ENCODE assay signal across 1 cellular context in the genomic region with DNA sequence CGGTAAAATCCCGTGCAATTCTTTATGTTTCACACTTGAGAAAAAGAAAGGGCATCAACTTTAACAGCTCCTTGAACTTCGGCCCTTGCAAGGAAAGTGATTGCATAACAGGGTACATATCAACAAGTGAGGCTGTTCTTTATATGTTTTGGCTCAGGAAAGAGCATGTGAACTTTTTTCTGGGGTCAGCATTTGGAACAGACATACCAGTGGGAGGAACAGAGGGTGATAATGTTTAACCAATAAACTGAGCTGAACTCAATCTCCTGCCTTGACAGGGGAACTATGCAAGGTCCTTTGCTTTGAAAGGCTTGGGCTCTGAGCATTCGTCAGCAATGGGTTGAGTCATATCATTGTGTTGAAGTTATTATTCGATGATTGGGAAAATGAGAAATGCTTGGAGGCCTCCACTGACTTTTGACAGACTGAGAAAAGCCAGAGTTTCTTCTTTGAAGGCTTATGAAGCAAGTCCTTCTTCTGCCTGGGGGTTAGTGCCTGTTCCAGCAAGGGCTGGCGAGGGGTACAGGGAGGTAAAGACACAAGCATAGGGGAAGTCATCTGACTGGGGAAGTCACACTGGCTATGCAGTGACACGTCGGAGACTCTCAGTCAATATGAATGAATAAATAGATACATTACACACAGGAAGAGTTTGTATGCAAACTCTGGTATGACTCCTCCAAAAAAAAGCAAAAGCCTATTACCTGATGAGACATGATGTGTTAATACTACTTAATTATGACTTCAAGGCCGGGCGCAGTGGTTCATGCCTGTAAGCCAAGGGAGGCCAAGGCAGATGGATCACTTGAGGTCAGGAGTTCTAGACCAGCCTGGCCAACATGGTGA.
TF ChIP-seq lines count a peak whose summit lies in the region.

No MANE protein-coding gene starts in this region.

TF ChIP-seq in HepG2, 621 proteins besides CTCF, POLR2A, EP300 and RAD21 (continued from another document and continues in another):
- TF ChIP-seq ZUFSP (CRISPR knock-in tag; IDR thresholded peaks at IDR 0.05; ENCODE audit: borderline replicate concordance) (no peak), MXD4 (CRISPR knock-in tag; IDR thresholded peaks at IDR 0.05) (peak; percentile 34; the same call in 1 of the 2 replicates), ZNF30 (CRISPR knock-in tag; IDR thresholded peaks at IDR 0.05) (no peak), MAZ (IDR thresholded peaks at IDR 0.05; ENCODE audit: borderline replicate concordance, low read depth, low read length) (no peak), MAZ (CRISPR knock-in tag; IDR thresholded peaks at IDR 0.05; ENCODE audit: low read depth) (no peak), ZNF530 (CRISPR knock-in tag; IDR thresholded peaks at IDR 0.05; ENCODE audit: low read depth) (no peak), ETS1 (CRISPR knock-in tag; IDR thresholded peaks at IDR 0.05) (no peak), ZNF230 (CRISPR knock-in tag; IDR thresholded peaks at IDR 0.05) (no peak), HMG20A (CRISPR knock-in tag; IDR thresholded peaks at IDR 0.05; ENCODE audit: borderline replicate concordance) (peak; percentile 93; the same call in 1 of the 2 replicates), ZNF224 (CRISPR knock-in tag; IDR thresholded peaks at IDR 0.05) (no peak), ZNF17 (CRISPR knock-in tag; IDR thresholded peaks at IDR 0.05) (no peak), HNRNPLL (IDR thresholded peaks at IDR 0.05; ENCODE audit: low read depth, low read length, poor library complexity, severe bottlenecking) (no peak), UBTF (CRISPR knock-in tag; IDR thresholded peaks at IDR 0.05) (no peak), ZNF225 (CRISPR knock-in tag; IDR thresholded peaks at IDR 0.05) (no peak), ZNF326 (CRISPR knock-in tag; IDR thresholded peaks at IDR 0.05; ENCODE audit: borderline replicate concordance) (no peak), YEATS4 (CRISPR knock-in tag; IDR thresholded peaks at IDR 0.05; ENCODE audit: borderline replicate concordance) (peak; percentile 82; the same call in 1 of the 2 replicates), TMF1 (CRISPR knock-in tag; IDR thresholded peaks at IDR 0.05; ENCODE audit: low read depth) (peak; percentile 68; the same call in 1 of the 2 replicates), ZNF264 (CRISPR knock-in tag; IDR thresholded peaks at IDR 0.05) (peak; percentile 93), NR2F6 (IDR thresholded peaks at IDR 0.05) (peak; percentile 89), NR2F6 (CRISPR knock-in tag; IDR thresholded peaks at IDR 0.05) (peak; percentile 88), ZNF772 (CRISPR knock-in tag; IDR thresholded peaks at IDR 0.05) (peak; percentile 51; the same call in 1 of the 2 replicates), ZSCAN20 (CRISPR knock-in tag; IDR thresholded peaks at IDR 0.05; ENCODE audit: borderline replicate concordance) (no peak), ZKSCAN8 (CRISPR knock-in tag; IDR thresholded peaks at IDR 0.05; ENCODE audit: borderline replicate concordance) (peak; percentile 41), FOXO1 (CRISPR knock-in tag; IDR thresholded peaks at IDR 0.05) (peak; percentile 92; the same call in 1 of the 2 replicates), ZFP36L1 (CRISPR knock-in tag; IDR thresholded peaks at IDR 0.05) (peak; percentile 66; the same call in 1 of the 2 replicates), RBAK (CRISPR knock-in tag; IDR thresholded peaks at IDR 0.05) (no peak; the same call in 1 of the 2 replicates), NFKB2 (CRISPR knock-in tag; IDR thresholded peaks at IDR 0.05; ENCODE audit: borderline replicate concordance) (no peak), DPF2 (CRISPR knock-in tag; IDR thresholded peaks at IDR 0.05; ENCODE audit: borderline replicate concordance, low read depth) (peak; percentile 88), BORCS8-MEF2B (CRISPR knock-in tag; IDR thresholded peaks at IDR 0.05) (no peak), GTF3A (CRISPR knock-in tag; conservative IDR thresholded peaks at IDR 0.05) (no peak), HES4 (CRISPR knock-in tag; IDR thresholded peaks at IDR 0.05; ENCODE audit: borderline replicate concordance) (no peak), ZNF737 (CRISPR knock-in tag; IDR thresholded peaks at IDR 0.05; ENCODE audit: borderline replicate concordance) (no peak), XBP1 (CRISPR knock-in tag; IDR thresholded peaks at IDR 0.05) (peak; percentile 29; the same call in 1 of the 2 replicates), ZKSCAN5 (CRISPR knock-in tag; IDR thresholded peaks at IDR 0.05) (no peak), ZNF180 (CRISPR knock-in tag; IDR thresholded peaks at IDR 0.05; ENCODE audit: borderline replicate concordance, low read depth) (no peak), CENPT (CRISPR knock-in tag; IDR thresholded peaks at IDR 0.05; ENCODE audit: low read depth) (no peak), E2F1 (CRISPR knock-in tag; IDR thresholded peaks at IDR 0.05) (no peak), ZNF451 (CRISPR knock-in tag; IDR thresholded peaks at IDR 0.05) (peak; percentile 33; the same call in 1 of the 2 replicates), TBX3 (IDR thresholded peaks at IDR 0.05; ENCODE audit: borderline replicate concordance) (no peak), ZNF574 (CRISPR knock-in tag; IDR thresholded peaks at IDR 0.05) (peak; percentile 57; the same call in 1 of the 2 replicates), ZNF549 (CRISPR knock-in tag; IDR thresholded peaks at IDR 0.05) (no peak)
- TF ChIP-seq, protein P1, sequence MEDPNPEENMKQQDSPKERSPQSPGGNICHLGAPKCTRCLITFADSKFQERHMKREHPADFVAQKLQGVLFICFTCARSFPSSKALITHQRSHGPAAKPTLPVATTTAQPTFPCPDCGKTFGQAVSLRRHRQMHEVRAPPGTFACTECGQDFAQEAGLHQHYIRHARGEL (CRISPR knock-in tag; IDR thresholded peaks at IDR 0.05): no peak
- TF ChIP-seq, protein P2, sequence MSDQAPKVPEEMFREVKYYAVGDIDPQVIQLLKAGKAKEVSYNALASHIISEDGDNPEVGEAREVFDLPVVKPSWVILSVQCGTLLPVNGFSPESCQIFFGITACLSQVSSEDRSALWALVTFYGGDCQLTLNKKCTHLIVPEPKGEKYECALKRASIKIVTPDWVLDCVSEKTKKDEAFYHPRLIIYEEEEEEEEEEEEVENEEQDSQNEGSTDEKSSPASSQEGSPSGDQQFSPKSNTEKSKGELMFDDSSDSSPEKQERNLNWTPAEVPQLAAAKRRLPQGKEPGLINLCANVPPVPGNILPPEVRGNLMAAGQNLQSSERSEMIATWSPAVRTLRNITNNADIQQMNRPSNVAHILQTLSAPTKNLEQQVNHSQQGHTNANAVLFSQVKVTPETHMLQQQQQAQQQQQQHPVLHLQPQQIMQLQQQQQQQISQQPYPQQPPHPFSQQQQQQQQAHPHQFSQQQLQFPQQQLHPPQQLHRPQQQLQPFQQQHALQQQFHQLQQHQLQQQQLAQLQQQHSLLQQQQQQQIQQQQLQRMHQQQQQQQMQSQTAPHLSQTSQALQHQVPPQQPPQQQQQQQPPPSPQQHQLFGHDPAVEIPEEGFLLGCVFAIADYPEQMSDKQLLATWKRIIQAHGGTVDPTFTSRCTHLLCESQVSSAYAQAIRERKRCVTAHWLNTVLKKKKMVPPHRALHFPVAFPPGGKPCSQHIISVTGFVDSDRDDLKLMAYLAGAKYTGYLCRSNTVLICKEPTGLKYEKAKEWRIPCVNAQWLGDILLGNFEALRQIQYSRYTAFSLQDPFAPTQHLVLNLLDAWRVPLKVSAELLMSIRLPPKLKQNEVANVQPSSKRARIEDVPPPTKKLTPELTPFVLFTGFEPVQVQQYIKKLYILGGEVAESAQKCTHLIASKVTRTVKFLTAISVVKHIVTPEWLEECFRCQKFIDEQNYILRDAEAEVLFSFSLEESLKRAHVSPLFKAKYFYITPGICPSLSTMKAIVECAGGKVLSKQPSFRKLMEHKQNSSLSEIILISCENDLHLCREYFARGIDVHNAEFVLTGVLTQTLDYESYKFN (CRISPR knock-in tag; conservative IDR thresholded peaks at IDR 0.05): peak; percentile 99
- TF ChIP-seq, protein P3, sequence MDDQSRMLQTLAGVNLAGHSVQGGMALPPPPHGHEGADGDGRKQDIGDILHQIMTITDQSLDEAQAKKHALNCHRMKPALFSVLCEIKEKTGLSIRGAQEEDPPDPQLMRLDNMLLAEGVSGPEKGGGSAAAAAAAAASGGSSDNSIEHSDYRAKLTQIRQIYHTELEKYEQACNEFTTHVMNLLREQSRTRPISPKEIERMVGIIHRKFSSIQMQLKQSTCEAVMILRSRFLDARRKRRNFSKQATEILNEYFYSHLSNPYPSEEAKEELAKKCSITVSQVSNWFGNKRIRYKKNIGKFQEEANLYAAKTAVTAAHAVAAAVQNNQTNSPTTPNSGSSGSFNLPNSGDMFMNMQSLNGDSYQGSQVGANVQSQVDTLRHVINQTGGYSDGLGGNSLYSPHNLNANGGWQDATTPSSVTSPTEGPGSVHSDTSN (CRISPR knock-in tag; IDR thresholded peaks at IDR 0.05; ENCODE audit: borderline replicate concordance): no peak
- TF ChIP-seq, protein P4, sequence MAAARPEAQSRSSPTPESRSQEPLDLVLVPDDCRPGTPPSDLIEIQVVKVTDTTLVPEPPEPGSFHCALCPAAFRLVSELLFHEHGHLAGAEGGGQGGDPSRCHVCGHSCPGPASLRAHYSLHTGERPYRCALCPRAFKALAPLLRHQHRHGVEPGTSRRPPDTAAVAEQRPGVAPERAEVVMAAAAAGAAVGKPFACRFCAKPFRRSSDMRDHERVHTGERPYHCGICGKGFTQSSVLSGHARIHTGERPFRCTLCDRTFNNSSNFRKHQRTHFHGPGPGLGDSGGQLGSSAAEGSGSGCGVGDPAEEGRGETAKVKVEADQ (CRISPR knock-in tag; IDR thresholded peaks at IDR 0.05; ENCODE audit: borderline replicate concordance): no peak
- TF ChIP-seq, protein P5, sequence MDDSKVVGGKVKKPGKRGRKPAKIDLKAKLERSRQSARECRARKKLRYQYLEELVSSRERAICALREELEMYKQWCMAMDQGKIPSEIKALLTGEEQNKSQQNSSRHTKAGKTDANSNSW (CRISPR knock-in tag; IDR thresholded peaks at IDR 0.05; ENCODE audit: borderline replicate concordance): no peak
